Comparison of ENCODE assay signal across 11 cellular contexts in genomic region chr9:76255781-76256455, GRCh38.
DNase-seq lines count a peak whose midpoint lies in the region; ATAC-seq and TF ChIP-seq lines count a peak whose summit lies in the region.
"Had no signal": no experiment of that assay in that cellular context is flagged by ENCODE, and none has a peak within 500 bp of the region (broad histone marks: within the 10 kb centered on the region; RNA-seq: fewer than 3 reads in every experiment).

No MANE protein-coding gene starts in this region.

- CTCF ChIA-PET in Calu3 (lab: Charles Lee): no interaction called here

- H3K36me3 Mint-ChIP-seq in Calu3 (ENCODE audit: insufficient read depth, unreplicated experiment): no peaks in the 10 kb centered on the region

- no peak for TF ChIP-seq CTCF in adrenal gland (IDR thresholded peaks at IDR 0.05)
- no peak for TF ChIP-seq CTCF in Calu3 (IDR thresholded peaks at IDR 0.05; ENCODE audit: unreplicated experiment)

- no peak overlapping the region for H3K27ac Mint-ChIP-seq in Calu3 (ENCODE audit: unreplicated experiment)

- DNase-seq in H4 (ENCODE audit: low spot score): peak; percentile 69
- peak; percentile 26 to 83 (median 79) for DNase-seq in adrenal gland
- DNase-seq in left ventricle myocardium superior: peak; percentile 47
- no peak for DNase-seq in activated gamma-delta T cell treated with Interleukin-2 at 50 U/mL for 16 hours
- DNase-seq in Calu3: no peak
- no peak for DNase-seq in NCI-H146 treated with DMSO at 0.1 percent for 48 hours (lab: John Stamatoyannopoulos, UW; ENCODE audit: unreplicated experiment)
- no peak for DNase-seq in iPS-NIHi7 (ENCODE audit: extremely low spot score)
- DNase-seq: glutamatergic neuron, H7 had no signal

- H3K27me3 ChIP-seq in adrenal gland (no peaks in the 10 kb centered on the region), skeletal muscle tissue (ENCODE audit: control insufficient read depth in 3 of 3, insufficient read depth in 3 of 3, low read length in 3 of 3) (no peaks in the 10 kb centered on the region)

- H3K27me3 Mint-ChIP-seq in Calu3 (ENCODE audit: unreplicated experiment): no peaks in the 10 kb centered on the region

- H3K4me1 Mint-ChIP-seq in Calu3 (ENCODE audit: low read depth, unreplicated experiment): no peaks in the 10 kb centered on the region

- ATAC-seq in left ventricle myocardium superior: peak; percentile 95

- intact Hi-C loops in adrenal gland (cut with DNase I): no loop called here
- intact Hi-C loops in left ventricle myocardium superior (cut with micrococcal nuclease): no loop called here
- intact Hi-C loops in Calu3 (cut with micrococcal nuclease; ENCODE audit: unreplicated experiment): no loop called here

- no peaks in the 10 kb centered on the region for H3K9me3 Mint-ChIP-seq in Calu3 (ENCODE audit: low read depth, unreplicated experiment)

- H3K9me3 ChIP-seq in adrenal gland (replicated peaks in 1 of 3) (no peaks in the 10 kb centered on the region), skeletal muscle tissue (ENCODE audit: control insufficient read depth in 3 of 3, low read length in 3 of 3) (no peaks in the 10 kb centered on the region)

- H3K4me1 ChIP-seq in adrenal gland (replicated peaks in 1 of 2) (no peaks in the 10 kb centered on the region), skeletal muscle tissue (ENCODE audit: control insufficient read depth in 3 of 3, insufficient read depth in 3 of 3, low read length in 3 of 3) (peaks cover 0 to 9% (median 2%) of the 10 kb centered on the region in 3 donors)

- H3K36me3 ChIP-seq in adrenal gland (replicated peaks in 1 of 2) (no peaks in the 10 kb centered on the region), skeletal muscle tissue (ENCODE audit: control insufficient read depth in 3 of 3, insufficient read depth in 3 of 3, low read length in 3 of 3) (no peaks in the 10 kb centered on the region)

- TF ChIP-seq POLR2A in adrenal gland (IDR thresholded peaks at IDR 0.05): peak in 1 of 2 donors; percentile 38

- H3K27ac ChIP-seq in adrenal gland: peak overlapping the region in 3 of 5 donors; percentile 34 to 41 (median 37)
- H3K27ac ChIP-seq in skeletal muscle tissue (ENCODE audit: low read depth, low read length): peak overlapping the region; percentile 54

- 53 to 78% (median 62%) methylated on average over 12 of the region's 12 CpGs for WGBS in adrenal gland, 4 donors

- H3K4me3 ChIP-seq in adrenal gland (peak overlapping the region in 1 of 4 donors; percentile 4), skeletal muscle tissue (ENCODE audit: low read length in 3 of 3) (peak overlapping the region; percentile 0 to 50 (median 29))
- H3K4me3 ChIP-seq: smooth muscle cell had no signal

- no TSS peak for BruUV-seq in Calu3 (replicated peaks; lab: Mats Ljungman, UMichigan)

- H3K4me3 Mint-ChIP-seq in Calu3 (ENCODE audit: low read depth, unreplicated experiment): no peak overlapping the region

- no peak overlapping the region for H3K9ac ChIP-seq in skeletal muscle tissue (ENCODE audit: low read depth in 1 of 3, low read length in 3 of 3)

Comparison
In these comparisons a context has a peak if more than half of its experiments do, and no peak if none do; other contexts are left out.
1. DNase-seq: peak in H4 (single experiment), adrenal gland (7 of 7) and left ventricle myocardium superior (single experiment); none in activated gamma-delta T cell treated with Interleukin-2 at 50 U/mL for 16 hours (single experiment), Calu3 (single experiment), NCI-H146 treated with DMSO at 0.1 percent for 48 hours (single experiment) and iPS-NIHi7 (single experiment).